ENCODE assay signal across 10 cellular contexts in genomic region chr11:44484211-44484610, GRCh38.
DNase-seq lines count a peak whose midpoint lies in the region; ATAC-seq and TF ChIP-seq lines count a peak whose summit lies in the region.
"Had no signal": no experiment of that assay in that cellular context is flagged by ENCODE, and none has a peak within 500 bp of the region (broad histone marks: within the 10 kb centered on the region; RNA-seq: fewer than 3 reads in every experiment).

No MANE protein-coding gene starts in this region.

- ATAC-seq in WTC11: peak; percentile 46; the same call in 1 of the 2 replicates
- no peak for ATAC-seq in activated T-cell treated with anti-CD3 and anti-CD28 coated beads, Interleukin-2, amount 50 U/mL, for 4 hours
- ATAC-seq in GM18909 (IDR thresholded peaks at IDR 0.05; ENCODE audit: poor library complexity, unreplicated experiment): no peak

- H3K4me3 Mint-ChIP-seq in WTC11: no peak overlapping the region
- no peak overlapping the region for H3K4me3 Mint-ChIP-seq in activated T-cell treated with anti-CD3 and anti-CD28 coated beads, Interleukin-2, amount 50 U/mL, for 4 hours
- H3K4me3 Mint-ChIP-seq: activated naive CD8-positive, alpha-beta T cell had no signal

- no peaks in the 10 kb centered on the region for H3K27me3 ChIP-seq in BJ (ENCODE audit: control insufficient read depth, insufficient read depth, low read length)
- H3K27me3 ChIP-seq in H7 (ENCODE audit: control insufficient read depth, insufficient read depth, low read length): no peaks in the 10 kb centered on the region

- H3K4me3 ChIP-seq in BJ (ENCODE audit: low read depth, low read length) (no peak overlapping the region), H7 (ENCODE audit: insufficient read depth, low read depth, low read length) (no peak overlapping the region)

- POLR2A ChIA-PET in BJ (lab: Charles Lee) (no interaction called here), WTC11 (lab: Charles Lee) (no interaction called here)

- H3K36me3 ChIP-seq in BJ (ENCODE audit: control insufficient read depth, insufficient read depth, low read length): no peaks in the 10 kb centered on the region
- H3K36me3 ChIP-seq in H7 (replicated peaks; ENCODE audit: control insufficient read depth, insufficient read depth, low read length): no peaks in the 10 kb centered on the region

- H3K9me3 Mint-ChIP-seq in WTC11: peaks cover 16% of the 10 kb centered on the region
- H3K9me3 Mint-ChIP-seq in activated T-cell treated with anti-CD3 and anti-CD28 coated beads, Interleukin-2, amount 50 U/mL, for 4 hours: peaks cover 6% of the 10 kb centered on the region

- CTCF ChIA-PET in BJ (lab: Yijun Ruan, JAX) (interaction anchor here (1.0 to 4.1 kb wide), 4 partner anchors 10 to 351 kb away, joined by 3 to 22 read pairs (median 5); no protein-coding TSS in a partner anchor), WTC11 (lab: Charles Lee) (interaction anchor here (0.7 to 1.5 kb wide), 6 partner anchors 10 to 389 kb away, joined by 3 to 5 read pairs (median 4); partner anchors contain the start of gene EXT2)

- no peak overlapping the region for H3K27ac Mint-ChIP-seq in WTC11
- H3K27ac Mint-ChIP-seq: activated naive CD8-positive, alpha-beta T cell had no signal

- peak; percentile 56 for TF ChIP-seq CTCF in BJ (IDR thresholded peaks at IDR 0.05; ENCODE audit: insufficient read depth, low read depth, low read length)
- no peak for TF ChIP-seq CTCF in WTC11 (IDR thresholded peaks at IDR 0.05)

- H3K36me3 Mint-ChIP-seq in WTC11: peaks cover 12% of the 10 kb centered on the region
- H3K36me3 Mint-ChIP-seq in activated T-cell treated with anti-CD3 and anti-CD28 coated beads, Interleukin-2, amount 50 U/mL, for 4 hours (ENCODE audit: insufficient read depth): no peaks in the 10 kb centered on the region

- DNase-seq in BJ (ENCODE audit: low read depth) (no peak), H7 (peak; percentile 74), WTC11 (ENCODE audit: low spot score) (peak; percentile 31), iris pigment epithelial cell (ENCODE audit: low read depth) (peak; percentile 14), NCI-H1105 treated with DMSO at 0.1 percent for 48 hours (lab: John Stamatoyannopoulos, UW) (no peak), NCI-H2081 treated with DMSO at 0.1 percent for 48 hours (lab: John Stamatoyannopoulos, UW) (no peak)
- DNase-seq in activated T-cell treated with anti-CD3 and anti-CD28 coated beads, Interleukin-2, amount 50 U/mL, for 4 hours: no peak
- DNase-seq: stimulated activated CD4-positive, alpha-beta T cell treated with anti-CD3 and anti-CD28 coated beads, Interleukin-4, amount 100 ng/mL, for 4 hours had no signal

- peaks cover 4% of the 10 kb centered on the region for H3K27me3 Mint-ChIP-seq in WTC11 (ENCODE audit: low read depth)
- peaks cover 9% of the 10 kb centered on the region for H3K27me3 Mint-ChIP-seq in activated T-cell treated with anti-CD3 and anti-CD28 coated beads, Interleukin-2, amount 50 U/mL, for 4 hours (ENCODE audit: low read depth)

- no peaks in the 10 kb centered on the region for H3K4me1 Mint-ChIP-seq in WTC11
- no peaks in the 10 kb centered on the region for H3K4me1 Mint-ChIP-seq in activated T-cell treated with anti-CD3 and anti-CD28 coated beads, Interleukin-2, amount 50 U/mL, for 4 hours (ENCODE audit: low read depth)

TF ChIP-seq in WTC11, 78 proteins besides CTCF, POLR2A, EP300 and RAD21 (continues in another document):
- TF ChIP-seq ZNF219 (CRISPR knock-in tag; IDR thresholded peaks at IDR 0.05; ENCODE audit: borderline replicate concordance) (no peak), CDX4 (CRISPR knock-in tag; IDR thresholded peaks at IDR 0.05; ENCODE audit: borderline replicate concordance) (no peak), ZNF425 (CRISPR knock-in tag; conservative IDR thresholded peaks at IDR 0.05) (no peak), FOXJ3 (CRISPR knock-in tag; IDR thresholded peaks at IDR 0.05; ENCODE audit: borderline replicate concordance) (no peak), NR1H2 (CRISPR knock-in tag; IDR thresholded peaks at IDR 0.05) (no peak), GTF2I (CRISPR knock-in tag; conservative IDR thresholded peaks at IDR 0.05) (no peak), E2F5 (CRISPR knock-in tag; IDR thresholded peaks at IDR 0.05) (no peak), ATF3 (CRISPR knock-in tag; conservative IDR thresholded peaks at IDR 0.05) (no peak), FOXP4 (CRISPR knock-in tag; IDR thresholded peaks at IDR 0.05) (no peak), ZNF138 (CRISPR knock-in tag; conservative IDR thresholded peaks at IDR 0.05) (no peak), PRDM15 (CRISPR knock-in tag; IDR thresholded peaks at IDR 0.05) (no peak)

Comparison
In these comparisons a context has a peak if more than half of its experiments do, and no peak if none do; other contexts are left out.
1. DNase-seq: peak in H7 (single experiment), WTC11 (single experiment) and iris pigment epithelial cell (single experiment); none in BJ (single experiment), NCI-H1105 treated with DMSO at 0.1 percent for 48 hours (single experiment), activated T-cell treated with anti-CD3 and anti-CD28 coated beads, Interleukin-2, amount 50 U/mL, for 4 hours (single experiment) and NCI-H2081 treated with DMSO at 0.1 percent for 48 hours (single experiment).